In the genomic region with DNA sequence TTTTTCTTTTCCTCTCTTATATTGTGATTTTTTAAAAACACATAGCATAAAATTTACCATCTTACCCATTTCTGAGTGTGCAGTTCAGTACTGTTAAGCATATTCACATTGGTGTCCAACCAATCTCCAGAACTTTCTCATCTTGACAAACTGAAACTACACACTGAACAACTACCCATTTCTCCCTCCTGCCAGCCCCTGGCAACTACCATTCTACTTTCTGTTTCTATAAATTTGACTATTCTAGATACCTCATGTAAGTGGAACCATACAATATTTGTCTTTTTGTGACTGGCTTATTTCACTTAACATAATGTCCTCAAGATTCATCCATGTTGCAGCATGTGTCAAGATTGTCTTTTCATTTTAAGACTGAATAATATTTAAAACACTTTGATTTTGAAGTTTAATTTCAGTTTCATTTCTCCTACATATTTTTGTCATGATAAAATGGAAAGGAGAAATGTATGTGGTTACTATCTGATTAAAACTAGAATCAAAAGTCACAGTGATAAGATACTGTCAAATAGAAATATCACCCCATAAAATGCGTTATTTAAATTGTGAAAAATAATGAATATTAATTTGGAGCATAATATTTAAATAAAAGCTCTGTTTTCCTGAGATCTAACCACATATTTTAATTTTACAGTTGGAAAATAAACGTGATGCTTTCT, we compare ENCODE assay signal across 10 cellular contexts.
DNase-seq lines count a peak whose midpoint lies in the region; ATAC-seq and TF ChIP-seq lines count a peak whose summit lies in the region.
"Had no signal": no experiment of that assay in that cellular context is flagged by ENCODE, and none has a peak within 500 bp of the region (broad histone marks: within the 10 kb centered on the region; RNA-seq: fewer than 3 reads in every experiment).

No MANE protein-coding gene starts in this region.

- intact Hi-C loops in spleen (cut with DNase I; ENCODE audit: low total_unique reads) = no loop called here

- no peak overlapping the region for H3K4me3 ChIP-seq in spleen

- DNase-seq in activated T-cell treated with anti-CD3 and anti-CD28 coated beads, Interleukin-2, amount 50 U/mL, for 4 hours = no peak
- DNase-seq in activated T-cell treated with anti-CD3 and anti-CD28 coated beads for 4 hours (no peak), spleen (no peak), NCI-H526 (lab: John Stamatoyannopoulos, UW) (no peak), 8988T (no peak), G401 (ENCODE audit: low spot score) (no peak)
- no peak for DNase-seq in T-helper 2 cell treated with Interferon-gamma antibody and Interleukin-4, amounts not matched to agents 5 μg/mL and 100 μg/mL, for 36 hours (ENCODE audit: low spot score)
- DNase-seq: retina had no signal

- peak overlapping the region in 5 of 8 donors; percentile 7 to 52 (median 42) for H3K27ac ChIP-seq in spleen

- peaks cover 12% of the 10 kb centered on the region for H3K36me3 Mint-ChIP-seq in activated T-cell treated with anti-CD3 and anti-CD28 coated beads, Interleukin-2, amount 50 U/mL, for 4 hours (ENCODE audit: insufficient read depth)
- peaks cover 21% of the 10 kb centered on the region for H3K36me3 Mint-ChIP-seq in T-helper 2 cell treated with Interferon-gamma antibody and Interleukin-4, amounts not matched to agents 5 μg/mL and 100 μg/mL, for 36 hours (ENCODE audit: low read depth)

- no peak for TF ChIP-seq POLR2A in spleen (IDR thresholded peaks at IDR 0.05)

- TF ChIP-seq CTCF in spleen (IDR thresholded peaks at IDR 0.05 in 8 of 11, conservative IDR thresholded peaks at IDR 0.05 in 3 of 11) = no peak

- H3K9me3 ChIP-seq in spleen = peaks cover 0 to 1% (median 0%) of the 10 kb centered on the region in 8 donors

- peaks cover 4 to 22% (median 11%) of the 10 kb centered on the region in 6 donors for H3K4me1 ChIP-seq in spleen

- no peaks in the 10 kb centered on the region for H3K27me3 Mint-ChIP-seq in activated T-cell treated with anti-CD3 and anti-CD28 coated beads, Interleukin-2, amount 50 U/mL, for 4 hours (ENCODE audit: low read depth)
- H3K27me3 Mint-ChIP-seq in T-helper 2 cell treated with Interferon-gamma antibody and Interleukin-4, amounts not matched to agents 5 μg/mL and 100 μg/mL, for 36 hours (ENCODE audit: low read depth) = no peaks in the 10 kb centered on the region
- H3K27me3 Mint-ChIP-seq: brain had no signal

- peaks cover 0 to 66% (median 30%) of the 10 kb centered on the region in 6 donors for H3K36me3 ChIP-seq in spleen

- H3K27ac Mint-ChIP-seq in T-helper 2 cell treated with Interferon-gamma antibody and Interleukin-4, amounts not matched to agents 5 μg/mL and 100 μg/mL, for 36 hours = peak overlapping the region; percentile 82

- peak overlapping the region; percentile 25 for H3K4me3 Mint-ChIP-seq in activated T-cell treated with anti-CD3 and anti-CD28 coated beads, Interleukin-2, amount 50 U/mL, for 4 hours
- H3K4me3 Mint-ChIP-seq in T-helper 2 cell treated with Interferon-gamma antibody and Interleukin-4, amounts not matched to agents 5 μg/mL and 100 μg/mL, for 36 hours = peak overlapping the region; percentile 74
- H3K4me3 Mint-ChIP-seq: brain had no signal

- WGBS in spleen, 5 donors = 71 to 83% (median 80%) methylated on average over 2 of the region's 2 CpGs

- H3K4me1 Mint-ChIP-seq in activated T-cell treated with anti-CD3 and anti-CD28 coated beads, Interleukin-2, amount 50 U/mL, for 4 hours (ENCODE audit: low read depth) = peaks cover 33% of the 10 kb centered on the region
- peaks cover 23% of the 10 kb centered on the region for H3K4me1 Mint-ChIP-seq in T-helper 2 cell treated with Interferon-gamma antibody and Interleukin-4, amounts not matched to agents 5 μg/mL and 100 μg/mL, for 36 hours (ENCODE audit: low read depth)

- in situ Hi-C loops in G401 (cut with HindIII; ENCODE audit: low sequenced_read_pairs) = no loop called here

- no peaks in the 10 kb centered on the region for H3K9me3 Mint-ChIP-seq in activated T-cell treated with anti-CD3 and anti-CD28 coated beads, Interleukin-2, amount 50 U/mL, for 4 hours
- peaks cover 3% of the 10 kb centered on the region for H3K9me3 Mint-ChIP-seq in T-helper 2 cell treated with Interferon-gamma antibody and Interleukin-4, amounts not matched to agents 5 μg/mL and 100 μg/mL, for 36 hours

- ATAC-seq in activated T-cell treated with anti-CD3 and anti-CD28 coated beads, Interleukin-2, amount 50 U/mL, for 4 hours = peak; percentile 84 to 91
- ATAC-seq in HG02884 (IDR thresholded peaks at IDR 0.05; ENCODE audit: unreplicated experiment) = peak; percentile 69

- H3K27me3 ChIP-seq in spleen (replicated peaks in 1 of 7) = no peaks in the 10 kb centered on the region
